34 cellular contexts compared by ENCODE assay signal in genomic region chr14:51464411-51464810, GRCh38.
"Had no signal": no experiment of that assay in that cellular context is flagged by ENCODE, and none has a peak within 500 bp of the region (broad histone marks: within the 10 kb centered on the region; RNA-seq: fewer than 3 reads in every experiment).

No MANE protein-coding gene starts in this region.

- H3K4me3 ChIP-seq: MG63 had no signal

- DNase-seq: Karpas-422, Kasumi-1, MG63, MM.1S, MV-4-11, NCI-H1048, NCI-H1092, NCI-H1092 treated with DMSO at 0.1 percent for 48 hours, NCI-H1105, NCI-H1105 treated with DMSO at 0.1 percent for 48 hours, NCI-H1417, NCI-H1417 treated with DMSO at 0.1 percent for 48 hours, NCI-H1436, NCI-H1436 treated with DMSO at 0.1 percent for 48 hours, NCI-H146, NCI-H1694, NCI-H1694 treated with DMSO at 0.1 percent for 48 hours, NCI-H187, NCI-H187 treated with DMSO at 0.1 percent for 48 hours, NCI-H1930, NCI-H2029, NCI-H2029 treated with DMSO at 0.1 percent for 48 hours, NCI-H2081, NCI-H2081 treated with DMSO at 0.1 percent for 48 hours, NCI-H2107, NCI-H2171, NCI-H2171 treated with DMSO at 0.1 percent for 48 hours, NCI-H2227 treated with DMSO at 0.1 percent for 48 hours, NCI-H226, NCI-H345, NCI-H446, NCI-H446 treated with DMSO at 0.1 percent for 48 hours, NCI-H510A had no signal

- H3K9me3 ChIP-seq: MG63 had no signal

- H3K27ac ChIP-seq: KMS-11 had no signal

- H3K36me3 ChIP-seq: MG63 had no signal

- H3K27me3 ChIP-seq: MG63 had no signal
